In genomic region chr11:131465056-131465455, GRCh38 we compare ENCODE assay signal across 24 cellular contexts.
"Had no signal": no experiment of that assay in that cellular context is flagged by ENCODE, and none has a peak within 500 bp of the region (broad histone marks: within the 10 kb centered on the region; RNA-seq: fewer than 3 reads in every experiment).

No MANE protein-coding gene starts in this region.

- H3K4me1 ChIP-seq: colonic mucosa, esophagus squamous epithelium, gastrocnemius medialis, heart left ventricle, left lung, lower lobe of right lung had no signal

- H3K27ac Mint-ChIP-seq: dendritic cell treated with granulocyte-macrophage colony-stimulating factor and Interleukin-4, amounts not matched to agents 40 ng/mL and 50 ng/mL, for 4 days; effector memory CD8-positive, alpha-beta T cell; endodermal cell; immature natural killer cell had no signal

- H3K4me3 ChIP-seq: colonic mucosa, esophagus squamous epithelium, gastrocnemius medialis, heart left ventricle, hepatocyte, left lung, lower lobe of right lung had no signal

- DNase-seq: colonic mucosa; cortex of kidney; effector CD8-positive, alpha-beta T cell; effector memory CD8-positive, alpha-beta T cell; esophagus squamous epithelium; foreskin fibroblast; foreskin melanocyte; gastrocnemius medialis; heart left ventricle; hypothalamus; immature natural killer cell; left cardiac atrium; left lung; left ventricle myocardium superior; lower lobe of right lung; mesenchymal stem cell; midbrain had no signal

- H3K27ac ChIP-seq: colonic mucosa, epithelial cell of prostate, esophagus squamous epithelium, gastrocnemius medialis, heart left ventricle, hepatocyte, left lung, lower lobe of right lung had no signal

- H3K4me3 Mint-ChIP-seq: dendritic cell treated with granulocyte-macrophage colony-stimulating factor and Interleukin-4, amounts not matched to agents 40 ng/mL and 50 ng/mL, for 4 days; effector memory CD8-positive, alpha-beta T cell; immature natural killer cell had no signal

- H2AFZ ChIP-seq: hepatocyte had no signal

- H3K36me3 ChIP-seq: colonic mucosa, esophagus squamous epithelium, gastrocnemius medialis, heart left ventricle, left lung, lower lobe of right lung had no signal

- FAIRE-seq: endometrium, keratinocyte had no signal

- H3K4me1 Mint-ChIP-seq: immature natural killer cell had no signal

- H3K9me3 ChIP-seq: colonic mucosa, esophagus squamous epithelium, gastrocnemius medialis, heart left ventricle, left lung, lower lobe of right lung had no signal

- ATAC-seq: effector memory CD8-positive, alpha-beta T cell; esophagus mucosa; gastrocnemius medialis; heart left ventricle; left cardiac atrium; left lung; left ventricle myocardium superior; lower lobe of right lung had no signal

- H3K4me2 ChIP-seq: hepatocyte had no signal

- H3K36me3 Mint-ChIP-seq: immature natural killer cell had no signal

- H3K27me3 ChIP-seq: colonic mucosa, gastrocnemius medialis had no signal

- H3K9me3 Mint-ChIP-seq: dendritic cell treated with granulocyte-macrophage colony-stimulating factor and Interleukin-4, amounts not matched to agents 40 ng/mL and 50 ng/mL, for 4 days; endodermal cell had no signal
